10 cellular contexts compared by ENCODE assay signal in the genomic region with DNA sequence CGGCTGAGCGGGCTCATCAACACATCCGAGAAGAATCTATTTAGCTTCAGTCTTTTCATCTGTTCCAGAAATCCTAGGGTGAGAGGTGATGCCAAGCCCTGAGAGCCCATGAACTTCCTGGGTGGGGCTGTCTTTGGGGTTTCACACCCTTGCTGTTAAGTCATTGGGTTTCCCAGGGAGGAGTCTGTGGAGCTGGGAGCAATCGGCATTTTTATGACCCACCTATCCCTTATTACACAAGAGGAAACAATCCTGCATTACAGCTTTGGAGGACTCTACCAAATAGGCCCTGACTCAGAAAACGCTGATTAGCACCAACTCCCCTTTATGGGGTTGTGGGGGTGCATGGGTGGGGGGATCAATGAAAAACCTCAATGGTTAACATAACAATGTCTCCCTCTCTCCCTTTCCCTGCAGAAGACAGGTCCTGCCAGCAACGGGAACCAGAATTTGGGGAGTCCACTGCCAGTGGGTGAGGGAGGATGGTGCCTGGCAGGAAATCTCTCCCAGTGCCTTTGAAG. TPM values are rescaled to one million over a fixed set of nuclear protein-coding genes. Genes with fewer than 3 reads are reported as not detected.
DNase-seq lines count a peak whose midpoint lies in the region; ATAC-seq and TF ChIP-seq lines count a peak whose summit lies in the region.
"Had no signal": no experiment of that assay in that cellular context is flagged by ENCODE, and none has a peak within 500 bp of the region (broad histone marks: within the 10 kb centered on the region; RNA-seq: fewer than 3 reads in every experiment).

No MANE protein-coding gene starts in this region.

- no peaks in the 10 kb centered on the region for H3K9me3 Mint-ChIP-seq in activated CD4-positive, alpha-beta T cell treated with anti-CD3 and anti-CD28 coated beads, Interleukin-2, amount 10 ng/mL, durations not matched to agents 7 days and 5 days
- H3K9me3 Mint-ChIP-seq in activated CD8-positive, alpha-beta T cell treated with anti-CD3 and anti-CD28 coated beads, Interleukin-2, amount 10 ng/mL, durations not matched to agents 7 days and 5 days (ENCODE audit: insufficient read depth), result no peaks in the 10 kb centered on the region
- peaks cover 19% of the 10 kb centered on the region for H3K9me3 Mint-ChIP-seq in glutamatergic neuron (ENCODE audit: unreplicated experiment)
- H3K9me3 Mint-ChIP-seq in stimulated activated naive B cell treated with anti-CD40 and anti-IgM and Interleukin-4, amounts not matched to agents 10 μg/mL and 1 μg/mL and 100 μg/mL, for 72 hours, result no peaks in the 10 kb centered on the region

- H3K4me1 Mint-ChIP-seq in activated CD4-positive, alpha-beta T cell treated with anti-CD3 and anti-CD28 coated beads, Interleukin-2, amount 10 ng/mL, durations not matched to agents 7 days and 5 days, result peaks cover 48% of the 10 kb centered on the region
- H3K4me1 Mint-ChIP-seq in activated CD8-positive, alpha-beta T cell treated with anti-CD3 and anti-CD28 coated beads, Interleukin-2, amount 10 ng/mL, durations not matched to agents 7 days and 5 days (ENCODE audit: low read depth), result peaks cover 40% of the 10 kb centered on the region
- peaks cover 49% of the 10 kb centered on the region for H3K4me1 Mint-ChIP-seq in glutamatergic neuron (ENCODE audit: low read depth, unreplicated experiment)
- peaks cover 25 to 47% of the 10 kb centered on the region in 2 donors for H3K4me1 Mint-ChIP-seq in stimulated activated naive B cell treated with anti-CD40 and anti-IgM and Interleukin-4, amounts not matched to agents 10 μg/mL and 1 μg/mL and 100 μg/mL, for 72 hours

- POLR2A ChIA-PET in activated CD4-positive, alpha-beta T cell treated with anti-CD3 and anti-CD28 coated beads, Interleukin-2, amount 10 ng/mL, durations not matched to agents 7 days and 5 days (lab: Charles Lee), result interaction anchor here (0.9 kb wide), 1 partner anchor 9 kb away, joined by 3 read pairs; no protein-coding TSS in a partner anchor
- POLR2A ChIA-PET in activated CD8-positive, alpha-beta T cell treated with anti-CD3 and anti-CD28 coated beads, Interleukin-2, amount 10 ng/mL, durations not matched to agents 7 days and 5 days (lab: Charles Lee), result no interaction called here

- H3K4me3 Mint-ChIP-seq in activated CD4-positive, alpha-beta T cell treated with anti-CD3 and anti-CD28 coated beads, Interleukin-2, amount 10 ng/mL, durations not matched to agents 7 days and 5 days, result no peak overlapping the region
- no peak overlapping the region for H3K4me3 Mint-ChIP-seq in activated CD8-positive, alpha-beta T cell treated with anti-CD3 and anti-CD28 coated beads, Interleukin-2, amount 10 ng/mL, durations not matched to agents 7 days and 5 days
- H3K4me3 Mint-ChIP-seq in glutamatergic neuron (ENCODE audit: unreplicated experiment), result no peak overlapping the region
- H3K4me3 Mint-ChIP-seq in stimulated activated naive B cell treated with anti-CD40 and anti-IgM and Interleukin-4, amounts not matched to agents 10 μg/mL and 1 μg/mL and 100 μg/mL, for 72 hours, result no peak overlapping the region

- no peak for ATAC-seq in activated CD8-positive, alpha-beta T cell treated with anti-CD3 and anti-CD28 coated beads, Interleukin-2, amount 10 ng/mL, durations not matched to agents 7 days and 5 days
- no peak for ATAC-seq in stimulated activated naive B cell treated with anti-CD40 and anti-IgM and Interleukin-4, amounts not matched to agents 10 μg/mL and 1 μg/mL and 100 μg/mL, for 72 hours (replicated peaks)
- no peak for ATAC-seq in HG02970 (IDR thresholded peaks at IDR 0.05; ENCODE audit: low FRiP score, unreplicated experiment)
- ATAC-seq: right lobe of liver had no signal

- DNase-seq in activated CD4-positive, alpha-beta T cell treated with anti-CD3 and anti-CD28 coated beads, Interleukin-2, amount 10 ng/mL, durations not matched to agents 7 days and 5 days, result no peak
- DNase-seq in activated CD4-positive, alpha-beta T cell treated with anti-CD3 and anti-CD28 coated beads for 1 hour, result no peak
- no peak for DNase-seq in activated CD8-positive, alpha-beta T cell treated with anti-CD3 and anti-CD28 coated beads, Interleukin-2, amount 10 ng/mL, durations not matched to agents 7 days and 5 days
- DNase-seq in glutamatergic neuron (no peak), substantia nigra (lab: John Stamatoyannopoulos, UW) (no peak), iPS-NIHi11 (ENCODE audit: low spot score) (no peak)
- no peak for DNase-seq in stimulated activated naive B cell treated with anti-CD40 and anti-IgM and Interleukin-4, amounts not matched to agents 10 μg/mL and 1 μg/mL and 100 μg/mL, for 72 hours
- DNase-seq: NCI-H2081, right lobe of liver had no signal

- peak overlapping the region; percentile 68 for H3K27ac Mint-ChIP-seq in activated CD4-positive, alpha-beta T cell treated with anti-CD3 and anti-CD28 coated beads, Interleukin-2, amount 10 ng/mL, durations not matched to agents 7 days and 5 days
- peak overlapping the region; percentile 66 for H3K27ac Mint-ChIP-seq in activated CD8-positive, alpha-beta T cell treated with anti-CD3 and anti-CD28 coated beads, Interleukin-2, amount 10 ng/mL, durations not matched to agents 7 days and 5 days
- H3K27ac Mint-ChIP-seq in glutamatergic neuron (ENCODE audit: unreplicated experiment), result peak overlapping the region; percentile 65
- peak overlapping the region; percentile 81 for H3K27ac Mint-ChIP-seq in stimulated activated naive B cell treated with anti-CD40 and anti-IgM and Interleukin-4, amounts not matched to agents 10 μg/mL and 1 μg/mL and 100 μg/mL, for 72 hours

- peaks cover 92% of the 10 kb centered on the region for H3K36me3 Mint-ChIP-seq in activated CD4-positive, alpha-beta T cell treated with anti-CD3 and anti-CD28 coated beads, Interleukin-2, amount 10 ng/mL, durations not matched to agents 7 days and 5 days (ENCODE audit: low read depth)
- peaks cover 86% of the 10 kb centered on the region for H3K36me3 Mint-ChIP-seq in activated CD8-positive, alpha-beta T cell treated with anti-CD3 and anti-CD28 coated beads, Interleukin-2, amount 10 ng/mL, durations not matched to agents 7 days and 5 days (ENCODE audit: low read depth)
- H3K36me3 Mint-ChIP-seq in glutamatergic neuron (ENCODE audit: unreplicated experiment), result peaks cover 18% of the 10 kb centered on the region
- H3K36me3 Mint-ChIP-seq in stimulated activated naive B cell treated with anti-CD40 and anti-IgM and Interleukin-4, amounts not matched to agents 10 μg/mL and 1 μg/mL and 100 μg/mL, for 72 hours, result peaks cover 64 to 73% of the 10 kb centered on the region in 2 donors

- H3K27ac ChIP-seq in substantia nigra (ENCODE audit: low read depth, low read length, poor library complexity, severe bottlenecking), result no peak overlapping the region
- H3K27ac ChIP-seq: right lobe of liver had no signal

- CTCF ChIA-PET in activated CD4-positive, alpha-beta T cell treated with anti-CD3 and anti-CD28 coated beads, Interleukin-2, amount 10 ng/mL, durations not matched to agents 7 days and 5 days (lab: Charles Lee), result interaction anchor here (0.5 to 1.7 kb wide), 2 partner anchors 69 to 199 kb away, joined by 3 to 5 read pairs; no protein-coding TSS in a partner anchor
- CTCF ChIA-PET in activated CD8-positive, alpha-beta T cell treated with anti-CD3 and anti-CD28 coated beads, Interleukin-2, amount 10 ng/mL, durations not matched to agents 7 days and 5 days (lab: Charles Lee), result interaction anchor here (0.9 to 2.1 kb wide), 3 partner anchors 70 to 338 kb away, joined by 3 to 8 read pairs (median 3); no protein-coding TSS in a partner anchor

- no peaks in the 10 kb centered on the region for H3K27me3 Mint-ChIP-seq in activated CD4-positive, alpha-beta T cell treated with anti-CD3 and anti-CD28 coated beads, Interleukin-2, amount 10 ng/mL, durations not matched to agents 7 days and 5 days
- no peaks in the 10 kb centered on the region for H3K27me3 Mint-ChIP-seq in activated CD8-positive, alpha-beta T cell treated with anti-CD3 and anti-CD28 coated beads, Interleukin-2, amount 10 ng/mL, durations not matched to agents 7 days and 5 days (ENCODE audit: low read depth)
- peaks cover 26% of the 10 kb centered on the region for H3K27me3 Mint-ChIP-seq in glutamatergic neuron (ENCODE audit: unreplicated experiment)
- H3K27me3 Mint-ChIP-seq in stimulated activated naive B cell treated with anti-CD40 and anti-IgM and Interleukin-4, amounts not matched to agents 10 μg/mL and 1 μg/mL and 100 μg/mL, for 72 hours, result no peaks in the 10 kb centered on the region

- no peak for TF ChIP-seq CTCF in glutamatergic neuron (IDR thresholded peaks at IDR 0.05; ENCODE audit: partially characterized antibody, unreplicated experiment)

RNA-seq across cellular contexts. Expression of a gene that starts 46.3 kb away (rescaled TPM):
- 100 to 1,000 TPM; 201 to 210 TPM for total RNA-seq in activated CD4-positive, alpha-beta T cell treated with anti-CD3 and anti-CD28 coated beads, Interleukin-2, amount 10 ng/mL, durations not matched to agents 7 days and 5 days
- total RNA-seq in activated CD8-positive, alpha-beta T cell treated with anti-CD3 and anti-CD28 coated beads, Interleukin-2, amount 10 ng/mL, durations not matched to agents 7 days and 5 days, result 100 to 1,000 TPM; 177 to 180 TPM
- total RNA-seq in glutamatergic neuron (ENCODE audit: unreplicated experiment), result 272 TPM
